11 cellular contexts compared by ENCODE assay signal in the genomic region with DNA sequence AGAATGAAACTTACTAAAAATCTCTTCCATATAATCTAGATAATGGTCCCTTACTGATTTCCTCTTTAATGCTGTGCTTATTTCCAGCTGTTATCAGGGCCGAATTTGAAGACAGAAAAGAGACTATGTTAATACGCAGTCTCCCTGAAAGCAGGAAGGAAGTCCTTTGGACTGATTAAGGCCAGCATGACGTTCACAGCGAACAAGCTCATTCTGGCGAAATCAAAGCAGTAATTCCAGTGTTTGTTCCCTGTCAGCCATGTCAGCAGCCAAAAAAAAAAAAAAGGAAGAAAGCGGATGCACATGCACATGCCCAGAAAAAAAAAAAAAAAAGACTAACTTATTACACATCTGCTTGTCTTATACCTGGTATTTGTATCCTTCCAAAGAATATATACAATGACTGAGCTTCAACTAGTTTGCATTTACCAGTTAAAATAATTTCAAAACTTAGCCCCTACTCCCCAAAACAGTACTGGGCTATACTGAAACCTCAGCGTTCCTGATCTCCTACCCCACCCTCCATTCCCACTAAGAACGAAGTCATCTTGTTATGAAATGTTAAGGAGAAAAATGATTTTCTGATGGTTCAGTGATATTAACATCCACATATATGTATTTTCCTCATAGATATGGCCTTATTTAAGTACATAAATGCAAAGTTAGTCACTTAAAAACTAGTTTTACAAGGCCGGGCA. TPM values are rescaled to one million over a fixed set of nuclear protein-coding genes. Genes with fewer than 3 reads are reported as not detected.
DNase-seq lines count a peak whose midpoint lies in the region; ATAC-seq and TF ChIP-seq lines count a peak whose summit lies in the region.
"Had no signal": no experiment of that assay in that cellular context is flagged by ENCODE, and none has a peak within 500 bp of the region (broad histone marks: within the 10 kb centered on the region; RNA-seq: fewer than 3 reads in every experiment).

No MANE protein-coding gene starts in this region.

- intact Hi-C loops in right cardiac atrium (cut with DNase I) = no loop called here
- intact Hi-C loops in sigmoid colon (cut with DNase I) = no loop called here
- intact Hi-C loops in activated CD4-positive, alpha-beta memory T cell treated with anti-CD3 and anti-CD28 coated beads for 36 hours (cut with micrococcal nuclease) = no loop called here

- no peak overlapping the region for H3K4me2 ChIP-seq in osteoblast (ENCODE audit: insufficient read depth, low read length)

- H3K36me3 ChIP-seq in sigmoid colon (peaks cover 0 to 15% (median 0%) of the 10 kb centered on the region in 4 donors), osteoblast (ENCODE audit: insufficient read depth, low read length) (no peaks in the 10 kb centered on the region)

- H3K4me3 ChIP-seq in right cardiac atrium (ENCODE audit: low read length) (peak overlapping the region; percentile 25), sigmoid colon (peak overlapping the region in 2 of 4 donors; percentile 12 to 13), osteoblast (ENCODE audit: insufficient read depth, low read length) (no peak overlapping the region)

- H3K27me3 ChIP-seq in right cardiac atrium (ENCODE audit: control insufficient read depth, insufficient read depth) (no peaks in the 10 kb centered on the region), sigmoid colon (no peaks in the 10 kb centered on the region), osteoblast (ENCODE audit: insufficient read depth, low read length) (no peaks in the 10 kb centered on the region)

- peaks cover 24% of the 10 kb centered on the region for H3K36me3 Mint-ChIP-seq in activated CD4-positive, alpha-beta memory T cell treated with anti-CD3 and anti-CD28 coated beads for 36 hours

- no peak for TF ChIP-seq EP300 in sigmoid colon (IDR thresholded peaks at IDR 0.05)

- CTCF ChIA-PET in activated CD4-positive, alpha-beta memory T cell treated with anti-CD3 and anti-CD28 coated beads for 36 hours (lab: Charles Lee) = interaction anchor here (0.8 to 1.1 kb wide), 2 partner anchors 37 to 86 kb away, joined by 3 to 4 read pairs; no protein-coding TSS in a partner anchor

- no peaks in the 10 kb centered on the region for H3K9me3 ChIP-seq in right cardiac atrium (ENCODE audit: control insufficient read depth, low read length)
- H3K9me3 ChIP-seq in sigmoid colon = no peaks in the 10 kb centered on the region
- no peaks in the 10 kb centered on the region for H3K9me3 ChIP-seq in osteoblast (ENCODE audit: low read depth, low read length)

- POLR2A ChIA-PET in activated CD4-positive, alpha-beta memory T cell treated with anti-CD3 and anti-CD28 coated beads for 36 hours (lab: Charles Lee) = interaction anchor here (0.7 kb wide), 1 partner anchor 25 kb away, joined by 5 read pairs; no protein-coding TSS in a partner anchor

- peak; percentile 96 to 98 for ATAC-seq in right cardiac atrium
- no peak for ATAC-seq in HG03457 (IDR thresholded peaks at IDR 0.05; ENCODE audit: unreplicated experiment)

- H3K4me1 ChIP-seq in right cardiac atrium (ENCODE audit: control insufficient read depth, insufficient read depth, low read length) (no peaks in the 10 kb centered on the region), sigmoid colon (peaks cover 0 to 5% (median 2%) of the 10 kb centered on the region in 4 donors), osteoblast (ENCODE audit: insufficient read depth, low read length) (no peaks in the 10 kb centered on the region)

- H3K4me1 Mint-ChIP-seq in activated CD4-positive, alpha-beta memory T cell treated with anti-CD3 and anti-CD28 coated beads for 36 hours (ENCODE audit: low read depth) = peaks cover 8% of the 10 kb centered on the region

- H3K9me3 Mint-ChIP-seq in activated CD4-positive, alpha-beta memory T cell treated with anti-CD3 and anti-CD28 coated beads for 36 hours = peaks cover 11% of the 10 kb centered on the region

- H2AFZ ChIP-seq in osteoblast (ENCODE audit: low read length) = no peak overlapping the region

- H3K27ac ChIP-seq in right cardiac atrium (ENCODE audit: low read length) (peak overlapping the region; percentile 78), sigmoid colon (peak overlapping the region; percentile 72 to 80 (median 74)), osteoblast (ENCODE audit: low read depth, low read length) (no peak overlapping the region)

- DNase-seq in EH (ENCODE audit: low read depth) (peak; percentile 35), amniotic epithelial cell (ENCODE audit: low read depth) (peak; percentile 88), right cardiac atrium (peak in 2 of 3 donors; percentile 24 to 63), sigmoid colon (peak; percentile 82), DMS79 treated with DMSO at 0.1 percent for 48 hours (lab: John Stamatoyannopoulos, UW) (no peak), osteoblast (ENCODE audit: insufficient read length, low spot score, missing footprints) (no peak)
- no peak for DNase-seq in activated CD4-positive, alpha-beta memory T cell treated with anti-CD3 and anti-CD28 coated beads for 36 hours
- DNase-seq: activated T-cell treated with anti-CD3 and anti-CD28 coated beads, Interleukin-2, amount 50 U/mL, for 1 hour; glutamatergic neuron had no signal

- no peak for TF ChIP-seq POLR2A in sigmoid colon (IDR thresholded peaks at IDR 0.05)

- H3K4me3 Mint-ChIP-seq in activated CD4-positive, alpha-beta memory T cell treated with anti-CD3 and anti-CD28 coated beads for 36 hours = no peak overlapping the region
- H3K4me3 Mint-ChIP-seq: IgD-negative memory B cell had no signal

- 39% methylated on average over 9 of the region's 9 CpGs for WGBS in right cardiac atrium
- WGBS in sigmoid colon, 2 donors = 69 to 85% methylated on average over 9 of the region's 9 CpGs

- no peaks in the 10 kb centered on the region for H4K20me1 ChIP-seq in osteoblast (ENCODE audit: insufficient read depth, low read length)

- H3K27me3 Mint-ChIP-seq in activated CD4-positive, alpha-beta memory T cell treated with anti-CD3 and anti-CD28 coated beads for 36 hours = no peaks in the 10 kb centered on the region
- H3K27me3 Mint-ChIP-seq: IgD-negative memory B cell had no signal

- TF ChIP-seq CTCF in sigmoid colon (IDR thresholded peaks at IDR 0.05) (no peak), osteoblast (IDR thresholded peaks at IDR 0.05; ENCODE audit: extremely low read depth, low read depth, low read length) (no peak)

- H3K27ac Mint-ChIP-seq in activated CD4-positive, alpha-beta memory T cell treated with anti-CD3 and anti-CD28 coated beads for 36 hours = no peak overlapping the region
- H3K27ac Mint-ChIP-seq: IgD-negative memory B cell had no signal

- H3K79me2 ChIP-seq in osteoblast (ENCODE audit: insufficient read depth, low read length) = no peaks in the 10 kb centered on the region

RNA-seq across cellular contexts. Expression of gene ANAPC16, which starts 29.0 kb away (rescaled TPM):
- total RNA-seq in right cardiac atrium = 100 to 1,000 TPM; 190 to 236 (median 223) TPM
- 287 TPM for polyA plus RNA-seq in right cardiac atrium
- 100 to 1,000 TPM in 3 of 4 donors, 10 to 100 TPM in 1; 80.0 to 228 (median 157) TPM for total RNA-seq in sigmoid colon
- polyA plus RNA-seq in sigmoid colon = 100 to 1,000 TPM; 107 to 203 (median 198) TPM
- 100 to 1,000 TPM; 119 to 122 TPM for total RNA-seq in activated CD4-positive, alpha-beta memory T cell treated with anti-CD3 and anti-CD28 coated beads for 36 hours
- 50.7 and 58.0 TPM in 2 replicates for total RNA-seq in osteoblast

RNA-seq across cellular contexts. Expression of gene ASCC1, which starts 29.3 kb away (rescaled TPM):
- 10 to 100 TPM; 27.6 to 37.9 (median 32.8) TPM for total RNA-seq in right cardiac atrium
- polyA plus RNA-seq in right cardiac atrium = 26.0 TPM
- total RNA-seq in sigmoid colon = 10 to 100 TPM; 21.0 to 53.7 (median 37.1) TPM
- polyA plus RNA-seq in sigmoid colon = 10 to 100 TPM; 15.3 to 21.5 (median 15.6) TPM
- 10 to 100 TPM; 50.9 to 52.5 TPM for total RNA-seq in activated CD4-positive, alpha-beta memory T cell treated with anti-CD3 and anti-CD28 coated beads for 36 hours
- 40.2 and 50.1 TPM in 2 replicates for total RNA-seq in osteoblast

Comparison
In these comparisons a context has a peak if more than half of its experiments do, and no peak if none do; other contexts are left out.
1. DNase-seq: peak in EH (single experiment), amniotic epithelial cell (single experiment), right cardiac atrium (2 of 3) and sigmoid colon (single experiment); none in DMS79 treated with DMSO at 0.1 percent for 48 hours (single experiment), activated CD4-positive, alpha-beta memory T cell treated with anti-CD3 and anti-CD28 coated beads for 36 hours (single experiment) and osteoblast (single experiment).